Comparison of ENCODE assay signal across 1 cellular context in genomic region chr5:149915392-149916260, GRCh38.
A peak's percentile ranks its signal among the peaks of the same experiment; 100 is the strongest.
TF ChIP-seq lines count a peak whose summit lies in the region.

No MANE protein-coding gene starts in this region.

TF ChIP-seq in K562, 482 proteins besides CTCF, POLR2A, EP300 and RAD21 (continued from another document):
- no peak for TF ChIP-seq PBX2 (CRISPR knock-in tag; IDR thresholded peaks at IDR 0.05; ENCODE audit: low read depth)
- TF ChIP-seq PBX2 (tag; conservative IDR thresholded peaks at IDR 0.05; ENCODE audit: low read depth): 0 out of 2 replicates have a peak, but pooled peaks have one; percentile 18
- 0 out of 2 replicates have a peak, but pooled peaks have one; percentile 28 for TF ChIP-seq FOSL1 (tag; conservative IDR thresholded peaks at IDR 0.05)
- 0 out of 2 replicates have a peak, but pooled peaks have one; percentile 53 for TF ChIP-seq HMBOX1 (IDR thresholded peaks at IDR 0.05)
- no peak for TF ChIP-seq IRF1 (CRISPR knock-in tag; IDR thresholded peaks at IDR 0.05; ENCODE audit: borderline replicate concordance)
